22 cellular contexts compared by ENCODE assay signal in genomic region chr16:81397879-81398516, GRCh38.
"Had no signal": no experiment of that assay in that cellular context is flagged by ENCODE, and none has a peak within 500 bp of the region (broad histone marks: within the 10 kb centered on the region; RNA-seq: fewer than 3 reads in every experiment).

No MANE protein-coding gene starts in this region.

- H3K4me3 ChIP-seq: esophagus squamous epithelium, gastrocnemius medialis, right lobe of liver had no signal

- H3K4me3 Mint-ChIP-seq: activated B cell treated with CpG ODN at 0.5 μM for 24 hours; activated CD4-positive, alpha-beta T cell treated with anti-CD3 and anti-CD28 coated beads for 36 hours; activated naive CD8-positive, alpha-beta T cell treated with anti-CD3 and anti-CD28 coated beads for 36 hours; activated T-cell treated with anti-CD3 and anti-CD28 coated beads, Interleukin-2, amount 50 U/mL, for 4 hours; endodermal cell; stimulated activated effector memory CD8-positive, alpha-beta T cell treated with anti-CD3 and anti-CD28 coated beads, Interleukin-12 subunit alpha, Interleukin-12 subunit beta, amount 100 ng/mL, for 72 hours had no signal

- H3K27me3 ChIP-seq: esophagus squamous epithelium, right lobe of liver had no signal

- FAIRE-seq: bronchial epithelial cell, small intestine had no signal

- H3K4me1 ChIP-seq: right lobe of liver had no signal

- DNase-seq: activated B cell treated with CpG ODN at 0.5 μM for 24 hours; activated CD4-positive, alpha-beta T cell treated with anti-CD3 and anti-CD28 coated beads for 36 hours; activated CD4-positive, alpha-beta T cell treated with anti-CD3 and anti-CD28 coated beads, Interleukin-2, amount 50 U/mL, for 4 hours; activated CD8-positive, alpha-beta memory T cell treated with anti-CD3 and anti-CD28 coated beads for 24 hours; activated CD8-positive, alpha-beta memory T cell treated with anti-CD3 and anti-CD28 coated beads, Interleukin-2, amount 50 U/mL, for 4 hours; activated naive CD4-positive, alpha-beta T cell treated with Interleukin-2 at 50 U/mL for 16 hours; activated naive CD8-positive, alpha-beta T cell treated with anti-CD3 and anti-CD28 coated beads for 36 hours; activated T-cell treated with anti-CD3 and anti-CD28 coated beads, Interleukin-2, amount 50 U/mL, for 4 hours; cortex of kidney; endodermal cell; esophagus squamous epithelium; gastrocnemius medialis; islet precursor cell; naive B cell; occipital lobe; small intestine; stimulated activated CD4-positive, alpha-beta T cell treated with anti-CD3 and anti-CD28 coated beads, Interleukin-2, amount 100 ng/mL, for 24 hours; trophoblast cell had no signal

- H3K9me3 Mint-ChIP-seq: activated T-helper 2 cell treated with anti-CD3 and anti-CD28 coated beads, Interferon-gamma antibody, Interleukin-2, Interleukin-4, amounts not matched to agents 10 μg/mL and 5 μg/mL and 100 μg/mL, durations not matched to agents 14 hours and 24 hours and 36 hours; stimulated activated effector memory CD8-positive, alpha-beta T cell treated with anti-CD3 and anti-CD28 coated beads, Interleukin-12 subunit alpha, Interleukin-12 subunit beta, amount 100 ng/mL, for 72 hours had no signal

- H3K9me3 ChIP-seq: gastrocnemius medialis, right lobe of liver had no signal

- H3K27me3 Mint-ChIP-seq: activated naive CD8-positive, alpha-beta T cell treated with anti-CD3 and anti-CD28 coated beads for 36 hours; naive B cell had no signal

- H3K27ac ChIP-seq: esophagus squamous epithelium, gastrocnemius medialis, right lobe of liver had no signal

- H3K36me3 Mint-ChIP-seq: activated naive CD8-positive, alpha-beta T cell treated with anti-CD3 and anti-CD28 coated beads for 36 hours; naive B cell; stimulated activated effector memory CD8-positive, alpha-beta T cell treated with anti-CD3 and anti-CD28 coated beads, Interleukin-12 subunit alpha, Interleukin-12 subunit beta, amount 100 ng/mL, for 72 hours had no signal

- H3K27ac Mint-ChIP-seq: activated B cell treated with CpG ODN at 0.5 μM for 24 hours; activated CD4-positive, alpha-beta T cell treated with anti-CD3 and anti-CD28 coated beads for 36 hours; activated naive CD8-positive, alpha-beta T cell treated with anti-CD3 and anti-CD28 coated beads for 36 hours; activated T-helper 2 cell treated with anti-CD3 and anti-CD28 coated beads, Interferon-gamma antibody, Interleukin-2, Interleukin-4, amounts not matched to agents 10 μg/mL and 5 μg/mL and 100 μg/mL, durations not matched to agents 14 hours and 24 hours and 36 hours; endodermal cell; stimulated activated effector memory CD8-positive, alpha-beta T cell treated with anti-CD3 and anti-CD28 coated beads, Interleukin-12 subunit alpha, Interleukin-12 subunit beta, amount 100 ng/mL, for 72 hours had no signal

- H3K36me3 ChIP-seq: esophagus squamous epithelium, gastrocnemius medialis, right lobe of liver had no signal

- H3K4me1 Mint-ChIP-seq: activated B cell treated with CpG ODN at 0.5 μM for 24 hours; activated CD4-positive, alpha-beta T cell treated with anti-CD3 and anti-CD28 coated beads for 36 hours; activated naive CD8-positive, alpha-beta T cell treated with anti-CD3 and anti-CD28 coated beads for 36 hours; endodermal cell; naive B cell; stimulated activated effector memory CD8-positive, alpha-beta T cell treated with anti-CD3 and anti-CD28 coated beads, Interleukin-12 subunit alpha, Interleukin-12 subunit beta, amount 100 ng/mL, for 72 hours had no signal
